ENCODE assay signal across 8 cellular contexts in genomic region chr17:35242158-35242804, GRCh38. TPM values are rescaled to one million over a fixed set of nuclear protein-coding genes. Genes with fewer than 3 reads are reported as not detected.
DNase-seq lines count a peak whose midpoint lies in the region; ATAC-seq, FAIRE-seq and TF ChIP-seq lines count a peak whose summit lies in the region.

No MANE protein-coding gene starts in this region.

- no peaks in the 10 kb centered on the region for H4K20me1 ChIP-seq in GM12878 (ENCODE audit: control insufficient read depth, insufficient read depth)

- SMC1A ChIA-PET in GM12878 (lab: Charles Lee; ENCODE audit: uncharacterized antibody, unreplicated experiment): interaction anchor here (0.9 to 1.9 kb wide), 3 partner anchors 58 to 295 kb away, joined by 3 to 8 read pairs (median 6); partner anchors contain the start of gene SLFN12L

- RAD21 ChIA-PET in GM12878 (lab: Charles Lee; ENCODE audit: unreplicated experiment): interaction anchor here (1.0 kb wide), 1 partner anchor 292 kb away, joined by 5 read pairs; no protein-coding TSS in a partner anchor

- CTCF ChIA-PET in GM12878 (lab: Yijun Ruan, JAX): interaction anchor here (1.2 to 1.4 kb wide), 3 partner anchors 71 to 346 kb away, joined by 3 to 4 read pairs (median 3); partner anchors contain the start of gene SLFN12L

- H2AFZ ChIP-seq in GM12878 (ENCODE audit: control insufficient read depth, low read depth, low read length): peak overlapping the region; percentile 55

- peak overlapping the region; percentile 66 for H3K9ac ChIP-seq in GM12878 (ENCODE audit: control insufficient read depth, insufficient read depth, low read length)

- no peak for TF ChIP-seq EP300 in GM12878 (IDR thresholded peaks at IDR 0.05; ENCODE audit: borderline replicate concordance in 1 of 2, control insufficient read depth in 1 of 2, low read depth in 2 of 2, low read length in 2 of 2)

- H3K27me3 ChIP-seq in GM12878 (replicated peaks in 1 of 2; ENCODE audit: control insufficient read depth in 2 of 2, insufficient read depth in 2 of 2, low read length in 1 of 2): no peaks in the 10 kb centered on the region

- in situ Hi-C loops in GM12878 (cut with MboI): no loop called here

- TF ChIP-seq CTCF in HFF-Myc (IDR thresholded peaks at IDR 0.05; ENCODE audit: low read depth, low read length, missing control alignments): peak; percentile 2
- TF ChIP-seq CTCF in NB4 (IDR thresholded peaks at IDR 0.05; ENCODE audit: low read depth, low read length): peak; percentile 6
- TF ChIP-seq CTCF in GM12878 (IDR thresholded peaks at IDR 0.05 in 2 of 3, conservative IDR thresholded peaks at IDR 0.05 in 1 of 3; ENCODE audit: control insufficient read depth in 2 of 3, extremely low read depth in 1 of 3, insufficient read depth in 1 of 3, low read depth in 3 of 3, low read length in 3 of 3): peak; percentile 28 to 57 (median 53); a peak in 4 of 6 replicates

- intact Hi-C loops in GM12878 (cut with micrococcal nuclease; ENCODE audit: unreplicated experiment): loop anchor here (2.0 to 5.0 kb wide), 2 partner anchors 205 to 297 kb away; partner anchors contain the start of gene SLFN13

- peak overlapping the region; percentile 95 for H3K4me2 ChIP-seq in GM12878 (ENCODE audit: control insufficient read depth, insufficient read depth)

- no peak for FAIRE-seq in GM12878 (lab: Jason Lieb, UNC)

- BruUV-seq in GM12878 (replicated peaks; lab: Mats Ljungman, UMichigan): TSS peak; percentile 97

- ATAC-seq in GM12878: peak; percentile 81

- WGBS in GM12878 (ENCODE audit: insufficient coverage, insufficient replicate concordance, low lambda C conversion rate, missing lambda C conversion rate): under 1% methylated on average over 42 of the region's 43 CpGs

- TF ChIP-seq POLR2A in NB4 (IDR thresholded peaks at IDR 0.05; ENCODE audit: extremely low read depth, insufficient read length): no peak
- TF ChIP-seq POLR2A in GM12878 (IDR thresholded peaks at IDR 0.05; ENCODE audit: low read depth, low read length): no peak

- peaks cover 13% of the 10 kb centered on the region; the same call in 1 of the 2 replicates for H3K4me1 ChIP-seq in GM12878 (ENCODE audit: control insufficient read depth, insufficient read depth, low read length)

- H3K36me3 ChIP-seq in GM12878 (ENCODE audit: control insufficient read depth in 2 of 2, insufficient read depth in 2 of 2, low read length in 1 of 2): no peaks in the 10 kb centered on the region

- DNase-seq in HFF-Myc (ENCODE audit: extremely low read depth, low read depth): no peak
- peak; percentile 61 for DNase-seq in NB4 (ENCODE audit: low read depth)
- DNase-seq in T-helper 22 cell (ENCODE audit: low read depth): peak; percentile 81
- no peak for DNase-seq in GM12878 (ENCODE audit: low read depth, low spot score)
- peak; percentile 90 for DNase-seq in iPS-NIHi11 (ENCODE audit: low spot score)
- DNase-seq in stimulated activated CD4-positive, alpha-beta T cell treated with anti-CD3 and anti-CD28 coated beads, Interleukin-12 subunit alpha, Interleukin-12 subunit beta, amount 100 ng/mL, for 48 hours (ENCODE audit: low read depth in 2 of 3, low spot score in 1 of 3): peak; percentile 77 to 85 (median 80)
- no peak for DNase-seq in hippocampal formation (lab: John Stamatoyannopoulos, UW)

- 0 out of 2 replicates have a peak overlapping the region, but pooled peaks have one; percentile 36 for H3K27ac ChIP-seq in GM12878 (ENCODE audit: control insufficient read depth, insufficient read depth)

- no peaks in the 10 kb centered on the region for H3K9me3 ChIP-seq in GM12878 (replicated peaks; ENCODE audit: control insufficient read depth, insufficient read depth, low read length)

- no peak for TF ChIP-seq RAD21 in GM12878 (IDR thresholded peaks at IDR 0.05; ENCODE audit: insufficient read depth, low read depth, low read length)

- H3K79me2 ChIP-seq in GM12878 (ENCODE audit: control insufficient read depth, insufficient read depth, low read length): no peaks in the 10 kb centered on the region

- H3K4me3 ChIP-seq in GM08714 (ENCODE audit: low read length): peak overlapping the region; percentile 83
- H3K4me3 ChIP-seq in HFF-Myc (replicated peaks; ENCODE audit: low read depth, low read length): peak overlapping the region; percentile 81
- H3K4me3 ChIP-seq in NB4 (ENCODE audit: low read depth, low read length): peak overlapping the region; percentile 66
- H3K4me3 ChIP-seq in GM12878: peak overlapping the region; percentile 98

- POLR2A ChIA-PET in GM12878 (lab: Charles Lee): no interaction called here

TF ChIP-seq in GM12878, 131 proteins besides CTCF, POLR2A, EP300 and RAD21 (continues in another document):
- TF ChIP-seq IKZF1 (conservative IDR thresholded peaks at IDR 0.05) (peak; percentile 71; the same call in 1 of the 2 replicates), NBN (IDR thresholded peaks at IDR 0.05) (peak; percentile 50; the same call in 1 of the 2 replicates), SMAD1 (IDR thresholded peaks at IDR 0.05; ENCODE audit: low read depth, partially characterized antibody) (no peak), RCOR1 (conservative IDR thresholded peaks at IDR 0.05; ENCODE audit: low read depth, low read length) (no peak), IKZF2 (IDR thresholded peaks at IDR 0.05) (peak; percentile 41 to 59; a peak in 2 of 4 replicates), BHLHE40 (IDR thresholded peaks at IDR 0.05; ENCODE audit: borderline replicate concordance in 1 of 2, low read depth in 2 of 2, low read length in 1 of 2) (peak; percentile 47 to 53; a peak in 2 of 4 replicates), ETV6 (conservative IDR thresholded peaks at IDR 0.05 in 1 of 2, IDR thresholded peaks at IDR 0.05 in 1 of 2; ENCODE audit: borderline replicate concordance in 1 of 2, low read depth in 1 of 2) (peak in 1 of 2 experiments; percentile 95; a peak in 2 of 4 replicates), ZSCAN29 (IDR thresholded peaks at IDR 0.05) (no peak), EED (IDR thresholded peaks at IDR 0.05; ENCODE audit: low read depth) (peak; percentile 67), YY1 (IDR thresholded peaks at IDR 0.05; ENCODE audit: low read depth, low read length) (0 out of 2 replicates have a peak, but pooled peaks have one; percentile 31), TCF12 (IDR thresholded peaks at IDR 0.05; ENCODE audit: low read depth, low read length) (0 out of 2 replicates have a peak, but pooled peaks have one; percentile 44), PAX5 (IDR thresholded peaks at IDR 0.05; ENCODE audit: borderline replicate concordance, low read depth, low read length) (peak; percentile 73; the same call in 1 of the 2 replicates), EGR1 (IDR thresholded peaks at IDR 0.05; ENCODE audit: borderline replicate concordance in 1 of 2, low read depth in 2 of 2, low read length in 2 of 2) (peak in 1 of 2 experiments; percentile 45; a peak in 1 of 3 replicates), STAT3 (IDR thresholded peaks at IDR 0.05; ENCODE audit: low read depth, low read length) (no peak), RUNX3 (IDR thresholded peaks at IDR 0.05; ENCODE audit: low read length) (peak; percentile 71), SIN3A (IDR thresholded peaks at IDR 0.05; ENCODE audit: low read depth, low read length) (peak; percentile 27; the same call in 1 of the 2 replicates)
- TF ChIP-seq, protein P1, sequence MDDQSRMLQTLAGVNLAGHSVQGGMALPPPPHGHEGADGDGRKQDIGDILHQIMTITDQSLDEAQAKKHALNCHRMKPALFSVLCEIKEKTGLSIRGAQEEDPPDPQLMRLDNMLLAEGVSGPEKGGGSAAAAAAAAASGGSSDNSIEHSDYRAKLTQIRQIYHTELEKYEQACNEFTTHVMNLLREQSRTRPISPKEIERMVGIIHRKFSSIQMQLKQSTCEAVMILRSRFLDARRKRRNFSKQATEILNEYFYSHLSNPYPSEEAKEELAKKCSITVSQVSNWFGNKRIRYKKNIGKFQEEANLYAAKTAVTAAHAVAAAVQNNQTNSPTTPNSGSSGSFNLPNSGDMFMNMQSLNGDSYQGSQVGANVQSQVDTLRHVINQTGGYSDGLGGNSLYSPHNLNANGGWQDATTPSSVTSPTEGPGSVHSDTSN (IDR thresholded peaks at IDR 0.05; ENCODE audit: insufficient replicate concordance, low read depth, low read length): no peak

RNA-seq across cellular contexts. Expression of gene SLFN5, which starts 0.6 kb away (rescaled TPM):
- 4.2 and 5.3 TPM in 2 replicates for total RNA-seq in GM12878 (2013; cell fraction: nucleolus; rRNA removed)
- total RNA-seq in GM12878 (2014; rRNA removed) (1.2 and 1.5 TPM in 2 replicates), GM12878 (2014; rRNA removed; fragmentation: Illumina TruSeq; extraction: Trizol) (1.1 and 1.3 TPM in 2 replicates), GM12878 (2021) (2.1 and 2.2 TPM in 2 replicates)
- polyA plus RNA-seq in GM12878 (2011; ENCODE audit: low read depth): 0.66 TPM
- polyA plus RNA-seq in GM12878 (2011; rRNA removed) (1.7 and 2.2 TPM in 2 replicates), GM12878 (2014; fragmentation: Illumina TruSeq; extraction: Trizol) (1.3 and 1.6 TPM in 2 replicates), GM12878 (2014; fragmentation: Nextera tagmentation; extraction: Ambion mirVana) (under 1 TPM; 0.19 to 0.58 TPM), GM12878 (2014; rRNA removed) (0.96 and 1.1 TPM in 2 replicates), GM12878 (2016; fragmentation: Nextera tagmentation; extraction: Ambion mirVana) (1 to 10 TPM; 1.4 to 1.8 TPM)
- polyA plus RNA-seq in GM12878 (2011; cell fraction: cytosol; rRNA removed): 0.69 and 0.72 TPM in 2 replicates
- 0.64 and 0.85 TPM in 2 replicates for polyA plus RNA-seq in GM12878 (2011; cell fraction: nucleus; rRNA removed)
- 0.85 and 1.2 TPM in 2 replicates for polyA plus RNA-seq in GM12878 (2012)
- polyA minus RNA-seq in GM12878 (2011; rRNA and poly(A)+ RNA removed): 2.0 and 2.8 TPM in 2 replicates
- 0.53 and 1.4 TPM in 2 replicates for polyA minus RNA-seq in GM12878 (2011; cell fraction: cytosol; rRNA and poly(A)+ RNA removed)
- 0.36 and 0.57 TPM in 2 replicates for polyA minus RNA-seq in GM12878 (2011; cell fraction: nucleus; rRNA and poly(A)+ RNA removed)

RNA-seq across cellular contexts. Expression of gene SLC35G3, which starts 48.1 kb away (rescaled TPM):
- total RNA-seq in GM12878 (2013; cell fraction: nucleolus; rRNA removed): not detected in 2 replicates
- total RNA-seq in GM12878 (2014; rRNA removed) (not detected in 2 replicates), GM12878 (2014; rRNA removed; fragmentation: Illumina TruSeq; extraction: Trizol) (not detected in 2 replicates), GM12878 (2021) (not detected in 2 replicates)
- polyA plus RNA-seq in GM12878 (2011; ENCODE audit: low read depth): not detected
- polyA plus RNA-seq in GM12878 (2011; rRNA removed) (not detected in 2 replicates), GM12878 (2014; fragmentation: Illumina TruSeq; extraction: Trizol) (not detected in 2 replicates), GM12878 (2014; fragmentation: Nextera tagmentation; extraction: Ambion mirVana) (not detected), GM12878 (2014; rRNA removed) (not detected in 2 replicates), GM12878 (2016; fragmentation: Nextera tagmentation; extraction: Ambion mirVana) (not detected)
- polyA plus RNA-seq in GM12878 (2011; cell fraction: cytosol; rRNA removed): not detected in 2 replicates
- polyA plus RNA-seq in GM12878 (2011; cell fraction: nucleus; rRNA removed): not detected in 2 replicates
- not detected in 2 replicates for polyA plus RNA-seq in GM12878 (2012)
- not detected in 2 replicates for polyA minus RNA-seq in GM12878 (2011; rRNA and poly(A)+ RNA removed)
- polyA minus RNA-seq in GM12878 (2011; cell fraction: cytosol; rRNA and poly(A)+ RNA removed): not detected in 2 replicates
- not detected in 2 replicates for polyA minus RNA-seq in GM12878 (2011; cell fraction: nucleus; rRNA and poly(A)+ RNA removed)

Comparison
In these comparisons a context has a peak if more than half of its experiments do, and no peak if none do; other contexts are left out.
1. DNase-seq: peak in NB4 (single experiment), T-helper 22 cell (single experiment), iPS-NIHi11 (single experiment) and stimulated activated CD4-positive, alpha-beta T cell treated with anti-CD3 and anti-CD28 coated beads, Interleukin-12 subunit alpha, Interleukin-12 subunit beta, amount 100 ng/mL, for 48 hours (3 of 3); none in HFF-Myc (single experiment), GM12878 (single experiment) and hippocampal formation (0 of 2).
2. CTCF ChIP-seq: peak in every context shown above with its lines; median percentile 53 in GM12878; 6 in NB4; 2 in HFF-Myc.
3. Peak in every context shown above with its lines, with median percentiles within 50 percentile points of each other: H3K4me3 ChIP-seq.